In the genomic region with DNA sequence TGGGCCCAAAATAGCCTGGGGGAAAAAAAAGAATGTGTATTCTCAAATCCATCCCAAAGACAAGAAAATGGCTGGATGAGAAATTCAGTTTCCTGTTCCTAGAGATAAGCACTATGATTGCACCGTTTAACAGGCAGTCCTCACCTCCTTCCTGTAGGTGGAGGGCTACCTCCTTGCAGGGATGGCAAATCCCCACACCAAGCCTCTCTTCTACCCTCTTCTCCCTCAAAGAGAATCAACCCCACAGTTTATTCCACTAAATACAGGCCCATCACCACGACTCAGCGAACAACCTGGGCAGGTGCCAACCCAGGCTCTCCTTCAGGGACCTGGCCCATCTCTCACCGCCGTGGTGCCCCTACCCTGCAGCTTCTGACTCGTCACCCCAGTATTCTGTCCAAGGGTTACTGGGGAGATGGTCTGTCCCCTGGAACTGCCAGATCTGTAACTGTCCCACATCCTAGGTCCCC, we compare ENCODE assay signal across 1 cellular context.
TF ChIP-seq lines count a peak whose summit lies in the region.

No MANE protein-coding gene starts in this region.

TF ChIP-seq in H1, 55 proteins besides CTCF, POLR2A, EP300 and RAD21 (continued from another document):
- TF ChIP-seq HDAC2 (IDR thresholded peaks at IDR 0.05; ENCODE audit: borderline replicate concordance in 1 of 2, low read depth in 2 of 2, low read length in 2 of 2) (no peak), NRF1 (IDR thresholded peaks at IDR 0.05; ENCODE audit: low read depth, low read length) (no peak), EGR1 (IDR thresholded peaks at IDR 0.05; ENCODE audit: borderline replicate concordance, low read depth, low read length) (no peak), SIRT6 (IDR thresholded peaks at IDR 0.05; ENCODE audit: low read length) (no peak), CBX5 (IDR thresholded peaks at IDR 0.05; ENCODE audit: low read depth, low read length) (no peak), TAF1 (IDR thresholded peaks at IDR 0.05; ENCODE audit: low read depth, low read length) (no peak), JUN (IDR thresholded peaks at IDR 0.05; ENCODE audit: low read depth, low read length) (no peak), YY1 (IDR thresholded peaks at IDR 0.05; ENCODE audit: low read depth, low read length) (no peak), SIX5 (IDR thresholded peaks at IDR 0.05; ENCODE audit: low read depth, low read length) (no peak), CEBPB (IDR thresholded peaks at IDR 0.05; ENCODE audit: low read depth, low read length) (no peak), CBX8 (IDR thresholded peaks at IDR 0.05; ENCODE audit: borderline replicate concordance, low read depth, low read length) (no peak)
- TF ChIP-seq, protein P1, sequence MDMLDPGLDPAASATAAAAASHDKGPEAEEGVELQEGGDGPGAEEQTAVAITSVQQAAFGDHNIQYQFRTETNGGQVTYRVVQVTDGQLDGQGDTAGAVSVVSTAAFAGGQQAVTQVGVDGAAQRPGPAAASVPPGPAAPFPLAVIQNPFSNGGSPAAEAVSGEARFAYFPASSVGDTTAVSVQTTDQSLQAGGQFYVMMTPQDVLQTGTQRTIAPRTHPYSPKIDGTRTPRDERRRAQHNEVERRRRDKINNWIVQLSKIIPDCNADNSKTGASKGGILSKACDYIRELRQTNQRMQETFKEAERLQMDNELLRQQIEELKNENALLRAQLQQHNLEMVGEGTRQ (IDR thresholded peaks at IDR 0.05; ENCODE audit: low read length), result no peak
